Comparison of ENCODE assay signal across 28 cellular contexts in genomic region chr4:183634086-183634485, GRCh38.
"Had no signal": no experiment of that assay in that cellular context is flagged by ENCODE, and none has a peak within 500 bp of the region (broad histone marks: within the 10 kb centered on the region; RNA-seq: fewer than 3 reads in every experiment).

No MANE protein-coding gene starts in this region.

- DNase-seq: activated CD4-positive, alpha-beta T cell treated with anti-CD3 and anti-CD28 coated beads for 4 hours; activated CD4-positive, alpha-beta T cell treated with anti-CD3 and anti-CD28 coated beads, Interleukin-2, amount 50 U/mL, for 48 hours; activated CD8-positive, alpha-beta memory T cell treated with anti-CD3 and anti-CD28 coated beads, Interleukin-2, amount 50 U/mL, for 4 hours; activated naive CD8-positive, alpha-beta T cell treated with anti-CD3 and anti-CD28 coated beads, Interleukin-2, amount 50 U/mL, for 24 hours; activated T-cell treated with anti-CD3 and anti-CD28 coated beads, Interleukin-2, amount 50 U/mL, for 24 hours; anterior cingulate cortex; body of pancreas; cortex of kidney; effector memory CD8-positive, alpha-beta T cell; erythroblast; hippocampal formation; left colon; mammary epithelial cell; naive B cell; nephron progenitor cell; psoas muscle; stimulated activated CD4-positive, alpha-beta T cell treated with anti-CD3 and anti-CD28 coated beads, Interleukin-15, amount 100 ng/mL, for 24 hours; stimulated activated CD4-positive, alpha-beta T cell treated with anti-CD3 and anti-CD28 coated beads, Interleukin-2, amount 100 ng/mL, for 24 hours; stimulated activated naive B cell treated with anti-CD40 and anti-IgM and Interleukin-4, amounts not matched to agents 10 μg/mL and 1 μg/mL and 100 μg/mL, for 72 hours; stomach; tibial artery had no signal

- H3K27ac Mint-ChIP-seq: activated naive CD4-positive, alpha-beta T cell treated with anti-CD3 and anti-CD28 coated beads, Interleukin-2, amount 50 U/mL, for 24 hours; activated naive CD8-positive, alpha-beta T cell treated with anti-CD3 and anti-CD28 coated beads, Interleukin-2, amount 50 U/mL, for 24 hours; activated T-cell treated with anti-CD3 and anti-CD28 coated beads, Interleukin-2, amount 50 U/mL, for 24 hours; activated T-helper 2 cell treated with anti-CD3 and anti-CD28 coated beads, Interferon-gamma antibody, Interleukin-2, Interleukin-4, amounts not matched to agents 10 μg/mL and 5 μg/mL and 100 μg/mL, durations not matched to agents 14 hours and 24 hours and 36 hours; effector memory CD8-positive, alpha-beta T cell; mesothelial cell of epicardium; nephron progenitor cell; stimulated activated naive B cell treated with anti-CD40 and anti-IgM and Interleukin-4, amounts not matched to agents 10 μg/mL and 1 μg/mL and 100 μg/mL, for 72 hours had no signal

- H3K4me3 Mint-ChIP-seq: activated naive CD4-positive, alpha-beta T cell treated with anti-CD3 and anti-CD28 coated beads, Interleukin-2, amount 50 U/mL, for 24 hours; activated naive CD8-positive, alpha-beta T cell treated with anti-CD3 and anti-CD28 coated beads, Interleukin-2, amount 50 U/mL, for 24 hours; activated T-cell treated with anti-CD3 and anti-CD28 coated beads, Interleukin-2, amount 50 U/mL, for 24 hours; effector memory CD8-positive, alpha-beta T cell; mesothelial cell of epicardium; naive B cell; nephron progenitor cell; stimulated activated naive B cell treated with anti-CD40 and anti-IgM and Interleukin-4, amounts not matched to agents 10 μg/mL and 1 μg/mL and 100 μg/mL, for 72 hours had no signal

- H2AFZ ChIP-seq: parathyroid adenoma had no signal

- H3K4me1 Mint-ChIP-seq: naive B cell; stimulated activated naive B cell treated with anti-CD40 and anti-IgM and Interleukin-4, amounts not matched to agents 10 μg/mL and 1 μg/mL and 100 μg/mL, for 72 hours had no signal

- H3K36me3 ChIP-seq: cardiac muscle cell, gastroesophageal sphincter, neutrophil, stomach, tibial artery had no signal

- H3K9me3 ChIP-seq: body of pancreas, gastroesophageal sphincter, neutrophil, psoas muscle, stomach, tibial artery had no signal

- H3K79me2 ChIP-seq: parathyroid adenoma had no signal

- H3K4me1 ChIP-seq: parathyroid adenoma, psoas muscle had no signal

- ATAC-seq: activated naive CD8-positive, alpha-beta T cell treated with anti-CD3 and anti-CD28 coated beads, Interleukin-2, amount 50 U/mL, for 24 hours; body of pancreas; effector memory CD8-positive, alpha-beta T cell; gastroesophageal sphincter; left colon; psoas muscle; stimulated activated naive B cell treated with anti-CD40 and anti-IgM and Interleukin-4, amounts not matched to agents 10 μg/mL and 1 μg/mL and 100 μg/mL, for 72 hours had no signal

- H3K27me3 Mint-ChIP-seq: activated T-cell treated with anti-CD3 and anti-CD28 coated beads, Interleukin-2, amount 50 U/mL, for 24 hours; naive B cell; stimulated activated naive B cell treated with anti-CD40 and anti-IgM and Interleukin-4, amounts not matched to agents 10 μg/mL and 1 μg/mL and 100 μg/mL, for 72 hours had no signal

- H3K9me3 Mint-ChIP-seq: activated naive CD4-positive, alpha-beta T cell treated with anti-CD3 and anti-CD28 coated beads, Interleukin-2, amount 50 U/mL, for 24 hours; activated naive CD8-positive, alpha-beta T cell treated with anti-CD3 and anti-CD28 coated beads, Interleukin-2, amount 50 U/mL, for 24 hours; activated T-cell treated with anti-CD3 and anti-CD28 coated beads, Interleukin-2, amount 50 U/mL, for 24 hours; activated T-helper 2 cell treated with anti-CD3 and anti-CD28 coated beads, Interferon-gamma antibody, Interleukin-2, Interleukin-4, amounts not matched to agents 10 μg/mL and 5 μg/mL and 100 μg/mL, durations not matched to agents 14 hours and 24 hours and 36 hours; effector memory CD8-positive, alpha-beta T cell; mesothelial cell of epicardium; naive B cell; nephron progenitor cell; stimulated activated naive B cell treated with anti-CD40 and anti-IgM and Interleukin-4, amounts not matched to agents 10 μg/mL and 1 μg/mL and 100 μg/mL, for 72 hours had no signal

- H3K9ac ChIP-seq: parathyroid adenoma had no signal

- H3K4me3 ChIP-seq: body of pancreas, cardiac muscle cell, gastroesophageal sphincter, psoas muscle, stomach, tibial artery had no signal

- H3K27ac ChIP-seq: body of pancreas, cardiac muscle cell, gastroesophageal sphincter, neutrophil, parathyroid adenoma, psoas muscle, stomach, tibial artery had no signal

- H3K27me3 ChIP-seq: body of pancreas, cardiac muscle cell, gastroesophageal sphincter, neutrophil, stomach, tibial artery had no signal

- H3K36me3 Mint-ChIP-seq: activated naive CD4-positive, alpha-beta T cell treated with anti-CD3 and anti-CD28 coated beads, Interleukin-2, amount 50 U/mL, for 24 hours; mesothelial cell of epicardium; naive B cell had no signal
